ENCODE assay signal across 33 cellular contexts in the genomic region with DNA sequence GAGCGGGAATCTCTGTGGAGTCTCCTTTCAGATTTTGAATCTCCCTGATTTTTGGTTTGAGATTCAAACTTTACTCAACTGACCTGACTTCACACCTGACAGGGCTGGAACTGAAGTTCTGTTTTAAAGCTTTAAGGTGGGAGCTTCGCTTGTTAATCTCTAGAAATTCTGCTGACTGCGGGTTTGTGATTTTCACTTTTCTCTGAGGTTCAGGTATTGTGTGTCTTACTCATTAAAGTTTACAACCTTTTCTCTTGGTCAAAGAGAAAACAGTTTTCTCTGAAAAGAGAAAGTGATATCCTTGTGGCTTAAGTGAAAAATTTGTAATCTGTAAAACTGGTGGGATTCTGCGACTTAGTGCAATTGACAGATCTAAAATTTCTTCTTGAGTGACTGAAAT. TPM values are rescaled to one million over a fixed set of nuclear protein-coding genes. Genes with fewer than 3 reads are reported as not detected.
"Had no signal": no experiment of that assay in that cellular context is flagged by ENCODE, and none has a peak within 500 bp of the region (broad histone marks: within the 10 kb centered on the region; RNA-seq: fewer than 3 reads in every experiment).

No MANE protein-coding gene starts in this region.

- H3K4me2 ChIP-seq: hepatocyte had no signal

- H3K4me3 ChIP-seq: hepatocyte, left lung, lower lobe of right lung, right atrium auricular region, skin epidermis, stomach, testis, thyroid gland, transverse colon, upper lobe of left lung, vagina had no signal

- ATAC-seq: left cardiac atrium; left lung; lower lobe of right lung; naive thymus-derived CD8-positive, alpha-beta T cell; sciatic nerve; stimulated activated naive B cell treated with anti-CD40 and anti-IgM and Interleukin-4, amounts not matched to agents 10 μg/mL and 1 μg/mL and 100 μg/mL, for 72 hours; stimulated activated naive CD8-positive, alpha-beta T cell treated with anti-CD3 and anti-CD28 coated beads, Interleukin-15, Interleukin-2, amounts not matched to agents 100 U/mL and 50 U/mL, for 24 hours had no signal

- H3K79me2 ChIP-seq: hepatocyte had no signal

- H3K4me1 ChIP-seq: testis had no signal

- H2AFZ ChIP-seq: hepatocyte had no signal

- H3K27ac ChIP-seq: hepatocyte, left lung, lower lobe of right lung, right atrium auricular region, skin epidermis, stomach, testis, thyroid gland, transverse colon, upper lobe of left lung, vagina had no signal

- DNase-seq: islet precursor cell; left cardiac atrium; left lung; lower lobe of right lung; mammary epithelial cell; mesenchymal stem cell; naive thymus-derived CD8-positive, alpha-beta T cell; occipital lobe; stimulated activated CD4-positive, alpha-beta T cell treated with anti-CD3 and anti-CD28 coated beads, Interleukin-12 subunit alpha, Interleukin-12 subunit beta, amount 100 ng/mL, for 4 hours; stimulated activated CD4-positive, alpha-beta T cell treated with anti-CD3 and anti-CD28 coated beads, Interleukin-15, amount 100 ng/mL, for 24 hours; stimulated activated CD4-positive, alpha-beta T cell treated with anti-CD3 and anti-CD28 coated beads, Interleukin-2, amount 100 ng/mL, for 24 hours; stimulated activated CD4-positive, alpha-beta T cell treated with anti-CD3 and anti-CD28 coated beads, Interleukin-4, amount 100 ng/mL, for 1 hour; stimulated activated naive B cell treated with anti-CD40 and anti-IgM and Interleukin-4, amounts not matched to agents 10 μg/mL and 1 μg/mL and 100 μg/mL, for 72 hours; stimulated activated naive CD8-positive, alpha-beta T cell treated with anti-CD3 and anti-CD28 coated beads, Interleukin-15, Interleukin-2, amounts not matched to agents 100 U/mL and 50 U/mL, for 24 hours; stomach; testis; thyroid gland; transverse colon; upper lobe of left lung had no signal

- H3K9me3 ChIP-seq: testis, thyroid gland, vagina had no signal

- H3K36me3 ChIP-seq: left lung, lower lobe of right lung, right atrium auricular region, stomach, thyroid gland, transverse colon, upper lobe of left lung, vagina had no signal

- H3K27me3 ChIP-seq: hepatocyte, left lung, right atrium auricular region, stomach, testis, thyroid gland, transverse colon, upper lobe of left lung, vagina had no signal

RNA-seq across cellular contexts. Expression of a gene that starts 57.4 kb away (rescaled TPM):
- total RNA-seq: hepatocyte; kidney epithelial cell; left cardiac atrium; lower lobe of right lung; mammary epithelial cell; mucosa of gallbladder; naive thymus-derived CD8-positive, alpha-beta T cell; neural crest cell; occipital lobe; osteocyte; progenitor cell of endocrine pancreas; pulmonary artery endothelial cell; renal cortical epithelial cell; right atrium auricular region; sciatic nerve; thyroid gland; transverse colon had no signal
- polyA plus RNA-seq: hepatocyte; liver; mammary epithelial cell; naive thymus-derived CD8-positive, alpha-beta T cell; urinary bladder had no signal
